ENCODE assay signal across 9 cellular contexts in genomic region chr7:29193316-29194205, GRCh38. TPM values are rescaled to one million over a fixed set of nuclear protein-coding genes. Genes with fewer than 3 reads are reported as not detected.
DNase-seq lines count a peak whose midpoint lies in the region; ATAC-seq, FAIRE-seq and TF ChIP-seq lines count a peak whose summit lies in the region.
"Had no signal": no experiment of that assay in that cellular context is flagged by ENCODE, and none has a peak within 500 bp of the region (broad histone marks: within the 10 kb centered on the region; RNA-seq: fewer than 3 reads in every experiment).

No MANE protein-coding gene starts in this region.

- H3K4ac ChIP-seq in H1 (replicated peaks; ENCODE audit: insufficient read length, low read depth, low read length): no peak overlapping the region

- no peak overlapping the region for H3K27ac ChIP-seq in H1 (ENCODE audit: low read depth, low read length)

- no peak overlapping the region for H2BK12ac ChIP-seq in H1 (ENCODE audit: low read depth, low read length)

- no peak for ATAC-seq in HG02884 (IDR thresholded peaks at IDR 0.05; ENCODE audit: unreplicated experiment)
- ATAC-seq in GM18520 (IDR thresholded peaks at IDR 0.05; ENCODE audit: unreplicated experiment): no peak

- no peak overlapping the region for H2BK120ac ChIP-seq in H1 (replicated peaks; ENCODE audit: low read depth, low read length)

- POLR2A ChIA-PET in H1 (lab: Charles Lee; ENCODE audit: partially characterized antibody): interaction anchor here (0.6 kb wide), 2 partner anchors 23 to 45 kb away, joined by 3 read pairs; no protein-coding TSS in a partner anchor

- peaks cover 7 to 14% (median 8%) of the 10 kb centered on the region in 4 experiments; a peak in 5 of 7 replicates for H3K4me1 ChIP-seq in H1 (replicated peaks in 1 of 4; ENCODE audit: control insufficient read depth in 3 of 4, insufficient read depth in 4 of 4, low read length in 3 of 4)

- no peak for FAIRE-seq in H1 (lab: Jason Lieb, UNC)
- FAIRE-seq: endometrium had no signal

- 7% methylated on average over 20 of the region's 26 CpGs; no CpG with 5 or more reads in 1 of the 2 experiments for WGBS in H1 (ENCODE audit: extremely low coverage in 1 of 2, insufficient coverage in 1 of 2, insufficient read length in 1 of 2, insufficient replicate concordance in 2 of 2, low coverage in 1 of 2, low lambda C conversion rate in 2 of 2, missing lambda C conversion rate in 1 of 2), 2 experiments

- intact Hi-C loops in CD14-positive monocyte (cut with micrococcal nuclease): loop anchor here (5.0 to 10.0 kb wide), 4 partner anchors 49 to 214 kb away; partner anchors contain the start of gene CPVL (in 1 of the 2)

- no peak overlapping the region for H2BK20ac ChIP-seq in H1 (ENCODE audit: low read length)

- H3K4me1 Mint-ChIP-seq in CD14-positive monocyte (peaks cover 39% of the 10 kb centered on the region), nephron progenitor cell (peaks cover 39% of the 10 kb centered on the region)

- no peak overlapping the region for H4K91ac ChIP-seq in H1 (replicated peaks; ENCODE audit: insufficient read length, low read length)

- H3K9ac ChIP-seq in H1 (replicated peaks in 1 of 4; ENCODE audit: extremely low read depth in 1 of 4, low read depth in 3 of 4, low read length in 3 of 4): no peak overlapping the region; a peak in 1 of 7 replicates

- no peak overlapping the region for H3K56ac ChIP-seq in H1 (replicated peaks; ENCODE audit: insufficient read length, low read depth, low read length)

- H3K79me2 ChIP-seq in H1 (ENCODE audit: control insufficient read depth in 1 of 2, insufficient read depth in 2 of 2, low read length in 2 of 2): no peaks in the 10 kb centered on the region

- H2AK5ac ChIP-seq in H1 (ENCODE audit: low read depth, low read length): no peak overlapping the region

- H3K36me3 Mint-ChIP-seq in CD14-positive monocyte (peaks cover 32% of the 10 kb centered on the region in 2 donors), nephron progenitor cell (ENCODE audit: low read depth) (no peaks in the 10 kb centered on the region)

- peak overlapping the region; percentile 94 to 99 for H3K4me2 ChIP-seq in H1 (ENCODE audit: insufficient read depth in 1 of 2, low read depth in 2 of 2, low read length in 2 of 2)

- peaks cover 24 to 40% (median 24%) of the 10 kb centered on the region in 3 donors for H3K27me3 Mint-ChIP-seq in CD14-positive monocyte (ENCODE audit: low read depth in 3 of 3)
- H3K27me3 Mint-ChIP-seq in nephron progenitor cell (ENCODE audit: low read depth, poor library complexity): peaks cover 69% of the 10 kb centered on the region

- peaks cover 0 to 7% (median 2%) of the 10 kb centered on the region in 7 donors for H3K9me3 Mint-ChIP-seq in CD14-positive monocyte
- H3K9me3 Mint-ChIP-seq in nephron progenitor cell: no peaks in the 10 kb centered on the region

- no peak for TF ChIP-seq CTCF in CD14-positive monocyte (IDR thresholded peaks at IDR 0.05)
- no peak for TF ChIP-seq CTCF in H1 (IDR thresholded peaks at IDR 0.05; ENCODE audit: control extremely low read depth in 1 of 3, insufficient read depth in 1 of 3, low read depth in 1 of 3, low read length in 3 of 3)
- no peak for TF ChIP-seq CTCF in nephron progenitor cell (IDR thresholded peaks at IDR 0.05)

- H3K23ac ChIP-seq in H1 (ENCODE audit: insufficient read length): no peak overlapping the region

- no peak for TF ChIP-seq POLR2A in H1 (IDR thresholded peaks at IDR 0.05; ENCODE audit: control extremely low read depth in 1 of 2, low read depth in 2 of 2, low read length in 2 of 2)

- DNase-seq in CD14-positive monocyte (ENCODE audit: low spot score) (no peak), NCI-H1092 treated with DMSO at 0.1 percent for 48 hours (lab: John Stamatoyannopoulos, UW) (peak; percentile 82), H1 (ENCODE audit: low read depth in 1 of 2, low spot score in 2 of 2) (no peak), nephron progenitor cell (no peak), NCI-H2171 (lab: John Stamatoyannopoulos, UW) (no peak), OCI-M1 (lab: John Stamatoyannopoulos, UW) (no peak)

- H3K27me3 ChIP-seq in H1 (replicated peaks in 1 of 4; ENCODE audit: control insufficient read depth in 3 of 4, extremely low read depth in 1 of 4, insufficient read depth in 3 of 4, low read length in 3 of 4): peaks cover 17 to 62% (median 50%) of the 10 kb centered on the region in 4 experiments

- no peak overlapping the region for H3K18ac ChIP-seq in H1 (ENCODE audit: extremely low read depth, low read length)

- H2BK5ac ChIP-seq in H1 (ENCODE audit: low read depth, low read length): no peak overlapping the region

- H2AFZ ChIP-seq in H1 (ENCODE audit: low read length): no peak overlapping the region

- no peak overlapping the region for H3K14ac ChIP-seq in H1 (ENCODE audit: insufficient read length)

- peaks cover 0 to 2% of the 10 kb centered on the region in 2 experiments for H4K20me1 ChIP-seq in H1 (replicated peaks in 1 of 2; ENCODE audit: control insufficient read depth in 1 of 2, insufficient read depth in 2 of 2, low read length in 2 of 2)

- TF ChIP-seq EP300 in H1 (IDR thresholded peaks at IDR 0.05; ENCODE audit: borderline replicate concordance in 1 of 2, low read depth in 2 of 2, low read length in 2 of 2): no peak

- H3K4me3 Mint-ChIP-seq in CD14-positive monocyte (peak overlapping the region; percentile 82 to 88), nephron progenitor cell (peak overlapping the region; percentile 83)

- H3K4me3 ChIP-seq in H1 (ENCODE audit: extremely low read depth in 1 of 4, insufficient read depth in 2 of 4, low read depth in 3 of 4, low read length in 4 of 4): peak overlapping the region; percentile 38 to 72 (median 51)

- no peak overlapping the region; the same call in 1 of the 2 replicates for H2BK15ac ChIP-seq in H1 (ENCODE audit: low read length)

- H3K23me2 ChIP-seq in H1 (ENCODE audit: low read depth, low read length): peaks cover 14% of the 10 kb centered on the region

- H4K8ac ChIP-seq in H1 (ENCODE audit: extremely low read depth, insufficient read depth, low read length): no peak overlapping the region

- H4K5ac ChIP-seq in H1 (ENCODE audit: insufficient read length, low read depth, low read length): no peak overlapping the region

- no peaks in the 10 kb centered on the region for H3K36me3 ChIP-seq in H1 (ENCODE audit: control insufficient read depth in 2 of 4, insufficient read depth in 4 of 4, low read length in 3 of 4)

- peak overlapping the region in 1 of 7 donors; percentile 25 for H3K27ac Mint-ChIP-seq in CD14-positive monocyte
- H3K27ac Mint-ChIP-seq in nephron progenitor cell: no peak overlapping the region

- TF ChIP-seq RAD21 in H1 (IDR thresholded peaks at IDR 0.05 in 1 of 2, conservative IDR thresholded peaks at IDR 0.05 in 1 of 2; ENCODE audit: low read depth in 2 of 2, low read length in 2 of 2): no peak

- no peaks in the 10 kb centered on the region for H3K79me1 ChIP-seq in H1 (ENCODE audit: low read depth, low read length)

- no peaks in the 10 kb centered on the region for H3K9me3 ChIP-seq in H1 (ENCODE audit: insufficient read depth in 2 of 2, low read depth in 1 of 2, low read length in 1 of 2)

- CTCF ChIA-PET in H1 (lab: Charles Lee; ENCODE audit: partially characterized antibody): interaction anchor here (0.8 to 0.9 kb wide), 2 partner anchors 39 to 214 kb away, joined by 3 read pairs; no protein-coding TSS in a partner anchor

TF ChIP-seq in H1, 55 proteins besides CTCF, POLR2A, EP300 and RAD21:
- TF ChIP-seq NRF1 (IDR thresholded peaks at IDR 0.05; ENCODE audit: low read depth, low read length) (no peak), SUZ12 (IDR thresholded peaks at IDR 0.05; ENCODE audit: low read length) (0 out of 2 replicates have a peak, but pooled peaks have one; percentile 12), RNF2 (IDR thresholded peaks at IDR 0.05; ENCODE audit: borderline replicate concordance, low read depth, low read length, missing control alignments, poor library complexity, severe bottlenecking) (peak; percentile 9), JUN (IDR thresholded peaks at IDR 0.05; ENCODE audit: low read depth, low read length) (no peak), HDAC6 (IDR thresholded peaks at IDR 0.05; ENCODE audit: low read depth, low read length) (no peak), SIRT6 (IDR thresholded peaks at IDR 0.05; ENCODE audit: low read length) (no peak), BRCA1 (IDR thresholded peaks at IDR 0.05; ENCODE audit: low read depth, low read length) (no peak)

RNA-seq across cellular contexts. Expression of gene CHN2, which starts 1.0 kb away (rescaled TPM):
- 10 to 100 TPM; 26.6 to 44.8 TPM for polyA plus RNA-seq in CD14-positive monocyte
- total RNA-seq in H1 (2021; fragmentation: NEBNext Ultra II Directional; extraction: Animal tissue kit (Norgen Biotek cat#: 25700)): 4.8 and 5.6 TPM in 2 replicates
- 2.7 and 2.9 TPM in 2 replicates for polyA plus RNA-seq in H1 (2011; rRNA removed)
- 4.0 TPM for polyA plus RNA-seq in H1 (2011; cell fraction: cytosol; rRNA removed)
- polyA plus RNA-seq in H1 (2011; cell fraction: nucleus; rRNA removed): 4.2 TPM
- polyA plus RNA-seq in H1 (2012, experiment 1 of 2): 2.5 to 5.3 TPM (median 4.1 TPM) in 4 replicates
- polyA plus RNA-seq in H1 (2012, experiment 2 of 2): not detected
- 4.0 TPM for polyA plus RNA-seq in H1 (2013, experiment 1 of 2)
- 4.8 TPM for polyA plus RNA-seq in H1 (2013, experiment 2 of 2)
- polyA minus RNA-seq in H1 (2011; rRNA and poly(A)+ RNA removed): 14.3 and 15.6 TPM in 2 replicates
- polyA minus RNA-seq in H1 (2011; cell fraction: cytosol; rRNA and poly(A)+ RNA removed): 5.1 TPM
- polyA minus RNA-seq in H1 (2011; cell fraction: nucleus; rRNA and poly(A)+ RNA removed): 26.0 TPM

RNA-seq across cellular contexts. Expression of gene CPVL, which starts 47.2 kb away (rescaled TPM):
- polyA plus RNA-seq in CD14-positive monocyte: 1,000 to 10,000 TPM; 1,108 to 1,111 TPM
- total RNA-seq in H1 (2021; fragmentation: NEBNext Ultra II Directional; extraction: Animal tissue kit (Norgen Biotek cat#: 25700)): 39.5 and 40.0 TPM in 2 replicates
- 28.6 and 55.0 TPM in 2 replicates for polyA plus RNA-seq in H1 (2011; rRNA removed)
- polyA plus RNA-seq in H1 (2011; cell fraction: cytosol; rRNA removed): 29.5 TPM
- polyA plus RNA-seq in H1 (2011; cell fraction: nucleus; rRNA removed): 39.6 TPM
- polyA plus RNA-seq in H1 (2012, experiment 1 of 2): 32.9 to 40.1 TPM (median 35.3 TPM) in 4 replicates
- polyA plus RNA-seq in H1 (2012, experiment 2 of 2): 15.6 TPM
- polyA plus RNA-seq in H1 (2013, experiment 1 of 2): 134 TPM
- 133 TPM for polyA plus RNA-seq in H1 (2013, experiment 2 of 2)
- 93.8 and 111 TPM in 2 replicates for polyA minus RNA-seq in H1 (2011; rRNA and poly(A)+ RNA removed)
- polyA minus RNA-seq in H1 (2011; cell fraction: cytosol; rRNA and poly(A)+ RNA removed): 17.8 TPM
- polyA minus RNA-seq in H1 (2011; cell fraction: nucleus; rRNA and poly(A)+ RNA removed): 23.9 TPM

Comparison
In these comparisons a context has a peak if more than half of its experiments do, and no peak if none do; other contexts are left out.
1. RNA of gene CPVL, which starts 47.2 kb away (polyA plus RNA-seq): 1,108 to 1,111 TPM in CD14-positive monocyte; 15.6 to 134 TPM in H1; every median in the first group is over 4 times any median in the second.